ENCODE assay signal across 8 cellular contexts in the genomic region with DNA sequence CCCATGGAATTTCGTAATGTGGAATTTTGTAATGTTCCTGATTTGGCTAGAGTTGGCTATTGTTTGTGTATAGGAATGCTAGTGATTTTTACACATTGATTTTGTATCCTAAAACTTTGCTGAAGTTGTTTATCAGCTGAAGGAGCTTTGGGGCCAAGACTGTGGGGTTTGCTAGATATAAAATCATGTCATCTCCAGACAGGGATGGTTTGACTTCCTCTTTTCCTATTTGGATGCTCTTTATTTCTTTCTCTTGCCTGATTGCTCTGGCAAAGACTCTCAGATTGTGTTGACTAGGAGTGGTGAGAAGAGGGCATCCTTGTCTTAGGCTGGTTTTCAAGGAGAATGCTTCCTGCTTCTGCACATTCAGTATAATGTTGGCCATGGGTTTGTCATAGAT.
"Had no signal": no experiment of that assay in that cellular context is flagged by ENCODE, and none has a peak within 500 bp of the region (broad histone marks: within the 10 kb centered on the region; RNA-seq: fewer than 3 reads in every experiment).

No MANE protein-coding gene starts in this region.

- H3K4me2 ChIP-seq: GM23338 had no signal

- FAIRE-seq: H1, H54, HTR-8/SVneo had no signal

- H3K4me3 ChIP-seq: GM23338 had no signal

- H3K4me3 Mint-ChIP-seq: GM23338, H9 had no signal

- H3K4me1 Mint-ChIP-seq: GM23338, H9 had no signal

- H2AFZ ChIP-seq: GM23338 had no signal

- H3K27ac Mint-ChIP-seq: GM23338, H9 had no signal

- DNase-seq: H9, HCEC 1CT, IMR-90, KBM-7 had no signal

- ATAC-seq: GM23338 had no signal
